ENCODE assay signal across 8 cellular contexts in genomic region chr9:124818431-124819281, GRCh38. TPM values are rescaled to one million over a fixed set of nuclear protein-coding genes. Genes with fewer than 3 reads are reported as not detected.
A peak's percentile ranks its signal among the peaks of the same experiment; 100 is the strongest.
DNase-seq lines count a peak whose midpoint lies in the region; ATAC-seq lines count a peak whose summit lies in the region.

No MANE protein-coding gene starts in this region.

- DNase-seq in LHCN-M2 (ENCODE audit: low read depth) = peak; percentile 48
- peak; percentile 54 for DNase-seq in astrocyte of the hippocampus (ENCODE audit: low read depth, low spot score)
- DNase-seq in myocyte (ENCODE audit: low read depth) = peak; percentile 90
- no peak for DNase-seq in NCI-H748 (lab: John Stamatoyannopoulos, UW; ENCODE audit: unreplicated experiment)

- ATAC-seq in GM19035 (IDR thresholded peaks at IDR 0.05; ENCODE audit: unreplicated experiment) (peak; percentile 56), GM19351 (IDR thresholded peaks at IDR 0.05; ENCODE audit: unreplicated experiment) (no peak), GM21576 (IDR thresholded peaks at IDR 0.05; ENCODE audit: unreplicated experiment) (no peak), GM18858 (IDR thresholded peaks at IDR 0.05; ENCODE audit: unreplicated experiment) (no peak)

RNA-seq across cellular contexts. Expression of gene WDR38, which starts 34.6 kb away (rescaled TPM):
- not detected in 2 replicates for total RNA-seq in LHCN-M2 (2014; rRNA removed)
- not detected for polyA plus RNA-seq in LHCN-M2 (2012)
- 0.16 TPM in 1 of 2 replicates, not detected in the other for total RNA-seq in myocyte
- not detected for polyA plus RNA-seq in myocyte (2012)

RNA-seq across cellular contexts. Expression of gene OLFML2A, which starts 41.7 kb away (rescaled TPM):
- total RNA-seq in LHCN-M2 (2014; rRNA removed) = 6.2 and 14.2 TPM in 2 replicates
- 10.2 TPM for polyA plus RNA-seq in LHCN-M2 (2012)
- 253 and 530 TPM in 2 replicates for total RNA-seq in myocyte
- polyA plus RNA-seq in myocyte (2012) = 57.0 TPM

RNA-seq across cellular contexts. Expression of gene RPL35, which starts 43.1 kb away (rescaled TPM):
- total RNA-seq in LHCN-M2 (2014; rRNA removed) = 2,204 and 2,858 TPM in 2 replicates
- 3,257 TPM for polyA plus RNA-seq in LHCN-M2 (2012)
- 1,729 and 2,407 TPM in 2 replicates for total RNA-seq in myocyte
- 1,685 TPM for polyA plus RNA-seq in myocyte (2012)

RNA-seq across cellular contexts. Expression of gene ARPC5L, which starts 43.3 kb away (rescaled TPM):
- total RNA-seq in LHCN-M2 (2014; rRNA removed) (37.6 and 39.0 TPM in 2 replicates), myocyte (31.7 and 32.2 TPM in 2 replicates)
- 45.8 TPM for polyA plus RNA-seq in LHCN-M2 (2012)
- 60.3 TPM for polyA plus RNA-seq in myocyte (2012)

RNA-seq across cellular contexts. Expression of gene NR6A1, which starts 47.5 kb away (rescaled TPM):
- 1.1 and 1.3 TPM in 2 replicates for total RNA-seq in LHCN-M2 (2014; rRNA removed)
- 0.23 TPM for polyA plus RNA-seq in LHCN-M2 (2012)
- 1.9 and 2.1 TPM in 2 replicates for total RNA-seq in myocyte
- polyA plus RNA-seq in myocyte (2012) = 0.95 TPM

Comparison
In these comparisons a context has a peak if more than half of its experiments do, and no peak if none do; other contexts are left out.
1. RNA of gene OLFML2A, which starts 41.7 kb away (total RNA-seq): 253 to 530 TPM in myocyte; 6.2 to 14.2 TPM in LHCN-M2; every median in the first group is over 10 times any median in the second.